ENCODE assay signal across 8 cellular contexts in the genomic region with DNA sequence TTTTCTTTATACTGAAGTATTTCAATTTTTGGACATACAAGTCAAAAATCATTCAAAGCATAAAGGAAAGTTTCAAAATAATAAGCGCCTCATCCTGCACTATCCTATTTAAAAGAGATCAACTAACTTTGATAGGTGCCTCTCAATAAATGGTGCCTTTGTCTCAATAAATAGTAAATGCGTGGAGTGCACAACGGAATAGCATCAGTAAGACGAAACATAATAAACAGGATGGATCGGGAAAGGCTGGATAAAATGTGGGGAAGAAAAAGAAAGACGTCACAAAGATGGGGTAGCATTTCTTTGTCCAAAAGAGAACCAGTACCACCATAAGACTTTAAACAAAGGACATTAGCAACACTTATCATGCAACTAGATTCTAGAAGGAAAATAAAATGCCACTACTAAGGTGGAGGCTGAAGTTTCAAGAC. TPM values are rescaled to one million over a fixed set of nuclear protein-coding genes. Genes with fewer than 3 reads are reported as not detected.
DNase-seq lines count a peak whose midpoint lies in the region; ATAC-seq and FAIRE-seq lines count a peak whose summit lies in the region.

No MANE protein-coding gene starts in this region.

- no peak for FAIRE-seq in frontal cortex (lab: Jason Lieb, UNC)

- ATAC-seq in GM18520 (IDR thresholded peaks at IDR 0.05; ENCODE audit: unreplicated experiment): no peak
- no peak for ATAC-seq in GM21825 (IDR thresholded peaks at IDR 0.05; ENCODE audit: unreplicated experiment)

- H3K27ac Mint-ChIP-seq in activated CD4-positive, alpha-beta memory T cell treated with anti-CD3 and anti-CD28 coated beads, Interleukin-2, amount 10 ng/mL, durations not matched to agents 7 days and 5 days: no peak overlapping the region
- H3K27ac Mint-ChIP-seq in immature natural killer cell: peak overlapping the region in 4 of 6 donors; percentile 12 to 69 (median 46)

- peak overlapping the region; percentile 61 to 78 for H3K4me3 ChIP-seq in stomach smooth muscle (ENCODE audit: low read length in 2 of 2)

- H3K27me3 Mint-ChIP-seq in activated CD4-positive, alpha-beta memory T cell treated with anti-CD3 and anti-CD28 coated beads, Interleukin-2, amount 10 ng/mL, durations not matched to agents 7 days and 5 days: peaks cover 38% of the 10 kb centered on the region
- peaks cover 4 to 29% (median 25%) of the 10 kb centered on the region in 3 donors for H3K27me3 Mint-ChIP-seq in immature natural killer cell (ENCODE audit: low read depth in 3 of 3)

- H3K27me3 ChIP-seq in stomach smooth muscle (ENCODE audit: control insufficient read depth in 1 of 2, insufficient read depth in 2 of 2, low read length in 2 of 2): no peaks in the 10 kb centered on the region

- no peaks in the 10 kb centered on the region for H3K9me3 ChIP-seq in stomach smooth muscle (ENCODE audit: control insufficient read depth in 2 of 2, low read length in 2 of 2)

- H3K9ac ChIP-seq in stomach smooth muscle (ENCODE audit: low read length in 2 of 2): peak overlapping the region; percentile 48 to 68

- H3K36me3 Mint-ChIP-seq in activated CD4-positive, alpha-beta memory T cell treated with anti-CD3 and anti-CD28 coated beads, Interleukin-2, amount 10 ng/mL, durations not matched to agents 7 days and 5 days (ENCODE audit: low read depth): no peaks in the 10 kb centered on the region
- no peaks in the 10 kb centered on the region for H3K36me3 Mint-ChIP-seq in immature natural killer cell

- peak overlapping the region; percentile 52 for H3K4me3 Mint-ChIP-seq in activated CD4-positive, alpha-beta memory T cell treated with anti-CD3 and anti-CD28 coated beads, Interleukin-2, amount 10 ng/mL, durations not matched to agents 7 days and 5 days
- peak overlapping the region; percentile 76 to 81 (median 78) for H3K4me3 Mint-ChIP-seq in immature natural killer cell

- DNase-seq in NCI-H345 treated with DMSO at 0.1 percent for 48 hours (lab: John Stamatoyannopoulos, UW; ENCODE audit: unreplicated experiment) (peak; percentile 57), NCI-H345 (lab: John Stamatoyannopoulos, UW) (no peak), immature natural killer cell (no peak), frontal cortex (ENCODE audit: low spot score in 2 of 2) (no peak)
- DNase-seq in activated CD4-positive, alpha-beta memory T cell treated with anti-CD3 and anti-CD28 coated beads, Interleukin-2, amount 10 ng/mL, durations not matched to agents 7 days and 5 days: no peak

- peaks cover 2% of the 10 kb centered on the region for H3K4me1 ChIP-seq in stomach smooth muscle (ENCODE audit: control insufficient read depth, insufficient read depth, low read length)

- CTCF ChIA-PET in activated CD4-positive, alpha-beta memory T cell treated with anti-CD3 and anti-CD28 coated beads, Interleukin-2, amount 10 ng/mL, durations not matched to agents 7 days and 5 days (lab: Charles Lee): no interaction called here

- peak overlapping the region; percentile 68 for H3K27ac ChIP-seq in stomach smooth muscle (ENCODE audit: low read length)

- POLR2A ChIA-PET in activated CD4-positive, alpha-beta memory T cell treated with anti-CD3 and anti-CD28 coated beads, Interleukin-2, amount 10 ng/mL, durations not matched to agents 7 days and 5 days (lab: Charles Lee): no interaction called here

- no peaks in the 10 kb centered on the region for H3K36me3 ChIP-seq in stomach smooth muscle (ENCODE audit: control insufficient read depth in 2 of 2, insufficient read depth in 2 of 2, low read length in 2 of 2)

- no peaks in the 10 kb centered on the region for H3K9me3 Mint-ChIP-seq in activated CD4-positive, alpha-beta memory T cell treated with anti-CD3 and anti-CD28 coated beads, Interleukin-2, amount 10 ng/mL, durations not matched to agents 7 days and 5 days
- no peaks in the 10 kb centered on the region for H3K9me3 Mint-ChIP-seq in immature natural killer cell

- H3K4me1 Mint-ChIP-seq in activated CD4-positive, alpha-beta memory T cell treated with anti-CD3 and anti-CD28 coated beads, Interleukin-2, amount 10 ng/mL, durations not matched to agents 7 days and 5 days: peaks cover 14% of the 10 kb centered on the region
- H3K4me1 Mint-ChIP-seq in immature natural killer cell: peaks cover 8 to 19% of the 10 kb centered on the region in 2 donors

RNA-seq across cellular contexts. Expression of a gene that starts 0.6 kb away (rescaled TPM):
- under 1 TPM; 0.35 to 0.50 TPM for total RNA-seq in activated CD4-positive, alpha-beta memory T cell treated with anti-CD3 and anti-CD28 coated beads, Interleukin-2, amount 10 ng/mL, durations not matched to agents 7 days and 5 days
- polyA plus RNA-seq in immature natural killer cell: 1 to 10 TPM in 2 of 3 donors, under 1 TPM in 1; 0.74 to 5.9 (median 1.7) TPM
- total RNA-seq in frontal cortex: 282 TPM

Comparison
In these comparisons a context has a peak if more than half of its experiments do, and no peak if none do; other contexts are left out.
1. RNA of a gene that starts 0.6 kb away (total RNA-seq): 282 TPM in frontal cortex (single experiment); 0.35 to 0.50 TPM in activated CD4-positive, alpha-beta memory T cell treated with anti-CD3 and anti-CD28 coated beads, Interleukin-2, amount 10 ng/mL, durations not matched to agents 7 days and 5 days; every median in the first group is over 100 times any median in the second.